16 cellular contexts compared by ENCODE assay signal in genomic region chr15:23446215-23447106, GRCh38. TPM values are rescaled to one million over a fixed set of nuclear protein-coding genes. Genes with fewer than 3 reads are reported as not detected.
A peak's percentile ranks its signal among the peaks of the same experiment; 100 is the strongest.
DNase-seq lines count a peak whose midpoint lies in the region; ATAC-seq and TF ChIP-seq lines count a peak whose summit lies in the region.
"Had no signal": no experiment of that assay in that cellular context is flagged by ENCODE, and none has a peak within 500 bp of the region (broad histone marks: within the 10 kb centered on the region; RNA-seq: fewer than 3 reads in every experiment).

No MANE protein-coding gene starts in this region.

- H3K27ac Mint-ChIP-seq in activated CD4-positive, alpha-beta T cell treated with anti-CD3 and anti-CD28 coated beads, Interleukin-2, amount 10 ng/mL, durations not matched to agents 24 days and 14 days, result no peak overlapping the region
- H3K27ac Mint-ChIP-seq in activated T-cell treated with anti-CD3 and anti-CD28 coated beads, Interleukin-2, amount 50 U/mL, for 24 hours, result no peak overlapping the region
- H3K27ac Mint-ChIP-seq: CD4-positive, CD25-positive, alpha-beta regulatory T cell had no signal

- no peak for TF ChIP-seq CTCF in NB4 (IDR thresholded peaks at IDR 0.05; ENCODE audit: low read depth, low read length)

- H3K4me3 Mint-ChIP-seq in activated CD4-positive, alpha-beta T cell treated with anti-CD3 and anti-CD28 coated beads, Interleukin-2, amount 10 ng/mL, durations not matched to agents 24 days and 14 days, result no peak overlapping the region
- no peak overlapping the region for H3K4me3 Mint-ChIP-seq in activated T-cell treated with anti-CD3 and anti-CD28 coated beads, Interleukin-2, amount 50 U/mL, for 24 hours
- H3K4me3 Mint-ChIP-seq: CD4-positive, CD25-positive, alpha-beta regulatory T cell had no signal

- no peaks in the 10 kb centered on the region for H3K27me3 Mint-ChIP-seq in activated CD4-positive, alpha-beta T cell treated with anti-CD3 and anti-CD28 coated beads, Interleukin-2, amount 10 ng/mL, durations not matched to agents 24 days and 14 days
- peaks cover 11% of the 10 kb centered on the region for H3K27me3 Mint-ChIP-seq in activated T-cell treated with anti-CD3 and anti-CD28 coated beads, Interleukin-2, amount 50 U/mL, for 24 hours
- H3K27me3 Mint-ChIP-seq: CD4-positive, CD25-positive, alpha-beta regulatory T cell had no signal

- no peaks in the 10 kb centered on the region for H3K9me3 Mint-ChIP-seq in activated CD4-positive, alpha-beta T cell treated with anti-CD3 and anti-CD28 coated beads, Interleukin-2, amount 10 ng/mL, durations not matched to agents 24 days and 14 days
- no peaks in the 10 kb centered on the region for H3K9me3 Mint-ChIP-seq in activated T-cell treated with anti-CD3 and anti-CD28 coated beads, Interleukin-2, amount 50 U/mL, for 24 hours

- DNase-seq in activated CD4-positive, alpha-beta T cell treated with anti-CD3 and anti-CD28 coated beads, Interleukin-2, amount 10 ng/mL, durations not matched to agents 24 days and 14 days, result peak; percentile 44
- no peak for DNase-seq in activated CD4-positive, alpha-beta T cell treated with anti-CD3 and anti-CD28 coated beads for 1 hour
- DNase-seq in NB4 (ENCODE audit: low read depth), result peak; percentile 14
- DNase-seq in islet precursor cell, result peak; percentile 38
- DNase-seq in activated T-cell treated with anti-CD3 and anti-CD28 coated beads, Interleukin-2, amount 50 U/mL, for 24 hours, result no peak
- no peak for DNase-seq in DMS114 treated with DMSO at 0.1 percent for 48 hours (lab: John Stamatoyannopoulos, UW; ENCODE audit: unreplicated experiment)
- DNase-seq: 8988T; CD4-positive, CD25-positive, alpha-beta regulatory T cell; HCEC 1CT; NCI-H2029 treated with DMSO at 0.1 percent for 48 hours; NCI-H446 treated with DMSO at 0.1 percent for 48 hours; Right ventricle myocardium superior; RPMI8226 had no signal

- no peak for ATAC-seq in HG03175 (IDR thresholded peaks at IDR 0.05; ENCODE audit: unreplicated experiment)

- H3K4me1 Mint-ChIP-seq in activated CD4-positive, alpha-beta T cell treated with anti-CD3 and anti-CD28 coated beads, Interleukin-2, amount 10 ng/mL, durations not matched to agents 24 days and 14 days, result no peaks in the 10 kb centered on the region
- H3K4me1 Mint-ChIP-seq in activated T-cell treated with anti-CD3 and anti-CD28 coated beads, Interleukin-2, amount 50 U/mL, for 24 hours (ENCODE audit: low read depth), result no peaks in the 10 kb centered on the region

- intact Hi-C loops in activated CD4-positive, alpha-beta T cell treated with anti-CD3 and anti-CD28 coated beads, Interleukin-2, amount 10 ng/mL, durations not matched to agents 24 days and 14 days (cut with micrococcal nuclease), result no loop called here

- H3K4me3 ChIP-seq in NB4 (ENCODE audit: low read depth, low read length), result no peak overlapping the region
- H3K4me3 ChIP-seq: SJSA1 had no signal

- no peak for TF ChIP-seq POLR2A in NB4 (IDR thresholded peaks at IDR 0.05; ENCODE audit: extremely low read depth, insufficient read length)

- no peaks in the 10 kb centered on the region for H3K36me3 Mint-ChIP-seq in activated CD4-positive, alpha-beta T cell treated with anti-CD3 and anti-CD28 coated beads, Interleukin-2, amount 10 ng/mL, durations not matched to agents 24 days and 14 days (ENCODE audit: low read depth)
- H3K36me3 Mint-ChIP-seq in activated T-cell treated with anti-CD3 and anti-CD28 coated beads, Interleukin-2, amount 50 U/mL, for 24 hours (ENCODE audit: low read depth), result no peaks in the 10 kb centered on the region
- H3K36me3 Mint-ChIP-seq: CD4-positive, CD25-positive, alpha-beta regulatory T cell had no signal

RNA-seq across cellular contexts. Expression of gene GOLGA6L2, which starts 0.6 kb away (rescaled TPM):
- total RNA-seq in activated CD4-positive, alpha-beta T cell treated with anti-CD3 and anti-CD28 coated beads, Interleukin-2, amount 10 ng/mL, durations not matched to agents 24 days and 14 days, result not detected in 2 replicates
- total RNA-seq: CD4-positive, CD25-positive, alpha-beta regulatory T cell; H1; Right ventricle myocardium superior; SJSA1 had no signal

Comparison
In these comparisons a context has a peak if more than half of its experiments do, and no peak if none do; other contexts are left out.
1. DNase-seq: peak in activated CD4-positive, alpha-beta T cell treated with anti-CD3 and anti-CD28 coated beads, Interleukin-2, amount 10 ng/mL, durations not matched to agents 24 days and 14 days (single experiment), NB4 (single experiment) and islet precursor cell (single experiment); none in activated CD4-positive, alpha-beta T cell treated with anti-CD3 and anti-CD28 coated beads for 1 hour (single experiment), activated T-cell treated with anti-CD3 and anti-CD28 coated beads, Interleukin-2, amount 50 U/mL, for 24 hours (single experiment) and DMS114 treated with DMSO at 0.1 percent for 48 hours (single experiment).